Comparison of ENCODE assay signal across 8 cellular contexts in the genomic region with DNA sequence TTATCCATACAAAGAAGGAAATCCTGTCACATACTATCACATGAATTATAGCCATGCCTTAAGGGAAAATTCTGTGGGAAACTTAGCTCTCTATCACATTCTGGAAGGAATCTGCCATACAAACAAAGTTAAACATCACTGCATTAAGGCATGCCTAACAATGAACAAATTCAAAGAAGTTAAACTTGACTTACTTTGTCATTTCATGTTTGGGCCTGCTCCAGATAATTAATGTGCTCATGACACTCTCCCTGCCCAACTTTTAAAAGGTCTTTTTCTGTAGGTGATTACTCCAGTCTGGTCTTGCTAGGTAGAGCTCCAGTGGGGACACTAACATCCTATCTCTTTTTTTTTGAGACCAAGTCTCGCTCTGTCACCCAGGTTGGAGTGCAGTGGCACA.
"Had no signal": no experiment of that assay in that cellular context is flagged by ENCODE, and none has a peak within 500 bp of the region (broad histone marks: within the 10 kb centered on the region; RNA-seq: fewer than 3 reads in every experiment).

No MANE protein-coding gene starts in this region.

- H3K36me3 ChIP-seq: HAP-1 had no signal

- H3K27ac Mint-ChIP-seq: HFFc6 had no signal

- H3K9me3 ChIP-seq: HAP-1 had no signal

- DNase-seq: GM23248, GOT3, H7, HFFc6, IMR-90 had no signal

- ATAC-seq: HCT116, K562 had no signal

- H3K4me3 ChIP-seq: GM23248, HAP-1, K562 had no signal

- H3K4me1 ChIP-seq: HAP-1 had no signal

- H3K9ac ChIP-seq: GM23248 had no signal

- H3K9me3 Mint-ChIP-seq: HFFc6 had no signal

- H3K4me3 Mint-ChIP-seq: HFFc6 had no signal

- H2AFZ ChIP-seq: GM23248 had no signal

- H3K27ac ChIP-seq: GM23248 had no signal
